ENCODE assay signal across 1 cellular context in the genomic region with DNA sequence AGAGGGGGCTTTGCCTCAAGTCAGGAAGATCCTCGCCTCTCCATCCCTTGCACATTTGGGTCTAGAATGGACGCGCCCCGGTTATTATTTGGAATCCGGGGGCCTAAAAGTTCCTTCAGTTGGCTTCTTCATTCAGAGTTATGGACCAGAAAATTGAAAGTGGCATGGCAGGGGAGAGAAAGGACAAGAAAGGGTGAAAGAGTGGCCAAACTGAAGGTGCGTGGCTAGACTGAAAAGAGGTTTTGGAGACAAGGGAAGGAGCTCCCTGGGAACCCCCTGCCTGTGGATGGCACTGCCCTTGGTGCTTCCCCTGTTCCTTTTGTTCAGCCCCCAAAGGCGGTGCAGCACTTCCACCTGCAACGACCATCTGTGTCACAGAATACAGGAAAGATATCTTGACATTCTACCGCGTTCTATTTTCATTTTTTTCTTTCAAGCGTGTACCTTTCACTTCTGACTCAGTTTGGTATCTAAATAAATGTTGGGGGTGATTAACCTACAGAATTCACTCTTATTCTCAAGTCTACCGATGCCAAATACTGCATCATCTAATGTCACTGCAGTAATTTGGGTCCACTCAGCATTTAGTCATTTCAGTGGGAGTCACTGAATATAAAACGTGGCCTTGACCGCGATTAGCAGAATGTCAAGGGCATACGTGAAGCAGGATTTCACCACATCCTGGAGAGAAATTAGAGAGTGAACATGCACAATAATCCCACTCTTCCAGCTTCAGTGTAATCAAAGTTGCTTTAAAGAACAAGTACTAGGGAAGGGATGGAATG.
TF ChIP-seq lines count a peak whose summit lies in the region.

No MANE protein-coding gene starts in this region.

TF ChIP-seq in SK-N-SH treated with all-trans-retinoic acid at 6 μM for 48 hours, 23 proteins besides CTCF, POLR2A, EP300 and RAD21 (continued from another document):
- TF ChIP-seq, protein P1, sequence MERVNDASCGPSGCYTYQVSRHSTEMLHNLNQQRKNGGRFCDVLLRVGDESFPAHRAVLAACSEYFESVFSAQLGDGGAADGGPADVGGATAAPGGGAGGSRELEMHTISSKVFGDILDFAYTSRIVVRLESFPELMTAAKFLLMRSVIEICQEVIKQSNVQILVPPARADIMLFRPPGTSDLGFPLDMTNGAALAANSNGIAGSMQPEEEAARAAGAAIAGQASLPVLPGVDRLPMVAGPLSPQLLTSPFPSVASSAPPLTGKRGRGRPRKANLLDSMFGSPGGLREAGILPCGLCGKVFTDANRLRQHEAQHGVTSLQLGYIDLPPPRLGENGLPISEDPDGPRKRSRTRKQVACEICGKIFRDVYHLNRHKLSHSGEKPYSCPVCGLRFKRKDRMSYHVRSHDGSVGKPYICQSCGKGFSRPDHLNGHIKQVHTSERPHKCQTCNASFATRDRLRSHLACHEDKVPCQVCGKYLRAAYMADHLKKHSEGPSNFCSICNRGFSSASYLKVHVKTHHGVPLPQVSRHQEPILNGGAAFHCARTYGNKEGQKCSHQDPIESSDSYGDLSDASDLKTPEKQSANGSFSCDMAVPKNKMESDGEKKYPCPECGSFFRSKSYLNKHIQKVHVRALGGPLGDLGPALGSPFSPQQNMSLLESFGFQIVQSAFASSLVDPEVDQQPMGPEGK (CRISPR knock-in tag; IDR thresholded peaks at IDR 0.05; ENCODE audit: borderline replicate concordance) = no peak
- TF ChIP-seq ZFP30 (CRISPR knock-in tag; IDR thresholded peaks at IDR 0.05) = no peak
- no peak for TF ChIP-seq SNAI2 (CRISPR knock-in tag; IDR thresholded peaks at IDR 0.05)
- TF ChIP-seq, protein P2, sequence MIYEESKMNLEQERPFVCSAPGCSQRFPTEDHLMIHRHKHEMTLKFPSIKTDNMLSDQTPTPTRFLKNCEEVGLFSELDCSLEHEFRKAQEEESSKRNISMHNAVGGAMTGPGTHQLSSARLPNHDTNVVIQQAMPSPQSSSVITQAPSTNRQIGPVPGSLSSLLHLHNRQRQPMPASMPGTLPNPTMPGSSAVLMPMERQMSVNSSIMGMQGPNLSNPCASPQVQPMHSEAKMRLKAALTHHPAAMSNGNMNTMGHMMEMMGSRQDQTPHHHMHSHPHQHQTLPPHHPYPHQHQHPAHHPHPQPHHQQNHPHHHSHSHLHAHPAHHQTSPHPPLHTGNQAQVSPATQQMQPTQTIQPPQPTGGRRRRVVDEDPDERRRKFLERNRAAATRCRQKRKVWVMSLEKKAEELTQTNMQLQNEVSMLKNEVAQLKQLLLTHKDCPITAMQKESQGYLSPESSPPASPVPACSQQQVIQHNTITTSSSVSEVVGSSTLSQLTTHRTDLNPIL (CRISPR knock-in tag; IDR thresholded peaks at IDR 0.05; ENCODE audit: low read depth) = no peak
- no peak for TF ChIP-seq ZC3H10 (CRISPR knock-in tag; IDR thresholded peaks at IDR 0.05)
- TF ChIP-seq, protein P3, sequence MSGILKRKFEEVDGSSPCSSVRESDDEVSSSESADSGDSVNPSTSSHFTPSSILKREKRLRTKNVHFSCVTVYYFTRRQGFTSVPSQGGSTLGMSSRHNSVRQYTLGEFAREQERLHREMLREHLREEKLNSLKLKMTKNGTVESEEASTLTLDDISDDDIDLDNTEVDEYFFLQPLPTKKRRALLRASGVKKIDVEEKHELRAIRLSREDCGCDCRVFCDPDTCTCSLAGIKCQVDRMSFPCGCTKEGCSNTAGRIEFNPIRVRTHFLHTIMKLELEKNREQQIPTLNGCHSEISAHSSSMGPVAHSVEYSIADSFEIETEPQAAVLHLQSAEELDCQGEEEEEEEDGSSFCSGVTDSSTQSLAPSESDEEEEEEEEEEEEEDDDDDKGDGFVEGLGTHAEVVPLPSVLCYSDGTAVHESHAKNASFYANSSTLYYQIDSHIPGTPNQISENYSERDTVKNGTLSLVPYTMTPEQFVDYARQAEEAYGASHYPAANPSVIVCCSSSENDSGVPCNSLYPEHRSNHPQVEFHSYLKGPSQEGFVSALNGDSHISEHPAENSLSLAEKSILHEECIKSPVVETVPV (CRISPR knock-in tag; IDR thresholded peaks at IDR 0.05) = no peak
- TF ChIP-seq CSDC2 (CRISPR knock-in tag; IDR thresholded peaks at IDR 0.05) = no peak
- no peak for TF ChIP-seq PPARA (CRISPR knock-in tag; IDR thresholded peaks at IDR 0.05; ENCODE audit: borderline replicate concordance)
- TF ChIP-seq TCF4 (CRISPR knock-in tag; IDR thresholded peaks at IDR 0.05; ENCODE audit: borderline replicate concordance) = no peak
- TF ChIP-seq ZNF565 (CRISPR knock-in tag; conservative IDR thresholded peaks at IDR 0.05; ENCODE audit: low read depth) = no peak
- no peak for TF ChIP-seq TOX (CRISPR knock-in tag; IDR thresholded peaks at IDR 0.05; ENCODE audit: borderline replicate concordance)
- TF ChIP-seq, protein P4, sequence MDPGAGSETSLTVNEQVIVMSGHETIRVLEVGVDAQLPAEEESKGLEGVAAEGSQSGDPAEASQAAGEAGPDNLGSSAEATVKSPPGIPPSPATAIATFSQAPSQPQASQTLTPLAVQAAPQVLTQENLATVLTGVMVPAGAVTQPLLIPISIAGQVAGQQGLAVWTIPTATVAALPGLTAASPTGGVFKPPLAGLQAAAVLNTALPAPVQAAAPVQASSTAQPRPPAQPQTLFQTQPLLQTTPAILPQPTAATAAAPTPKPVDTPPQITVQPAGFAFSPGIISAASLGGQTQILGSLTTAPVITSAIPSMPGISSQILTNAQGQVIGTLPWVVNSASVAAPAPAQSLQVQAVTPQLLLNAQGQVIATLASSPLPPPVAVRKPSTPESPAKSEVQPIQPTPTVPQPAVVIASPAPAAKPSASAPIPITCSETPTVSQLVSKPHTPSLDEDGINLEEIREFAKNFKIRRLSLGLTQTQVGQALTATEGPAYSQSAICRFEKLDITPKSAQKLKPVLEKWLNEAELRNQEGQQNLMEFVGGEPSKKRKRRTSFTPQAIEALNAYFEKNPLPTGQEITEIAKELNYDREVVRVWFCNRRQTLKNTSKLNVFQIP (CRISPR knock-in tag; IDR thresholded peaks at IDR 0.05; ENCODE audit: borderline replicate concordance, low read depth) = no peak
